ENCODE assay signal across 8 cellular contexts in the genomic region with DNA sequence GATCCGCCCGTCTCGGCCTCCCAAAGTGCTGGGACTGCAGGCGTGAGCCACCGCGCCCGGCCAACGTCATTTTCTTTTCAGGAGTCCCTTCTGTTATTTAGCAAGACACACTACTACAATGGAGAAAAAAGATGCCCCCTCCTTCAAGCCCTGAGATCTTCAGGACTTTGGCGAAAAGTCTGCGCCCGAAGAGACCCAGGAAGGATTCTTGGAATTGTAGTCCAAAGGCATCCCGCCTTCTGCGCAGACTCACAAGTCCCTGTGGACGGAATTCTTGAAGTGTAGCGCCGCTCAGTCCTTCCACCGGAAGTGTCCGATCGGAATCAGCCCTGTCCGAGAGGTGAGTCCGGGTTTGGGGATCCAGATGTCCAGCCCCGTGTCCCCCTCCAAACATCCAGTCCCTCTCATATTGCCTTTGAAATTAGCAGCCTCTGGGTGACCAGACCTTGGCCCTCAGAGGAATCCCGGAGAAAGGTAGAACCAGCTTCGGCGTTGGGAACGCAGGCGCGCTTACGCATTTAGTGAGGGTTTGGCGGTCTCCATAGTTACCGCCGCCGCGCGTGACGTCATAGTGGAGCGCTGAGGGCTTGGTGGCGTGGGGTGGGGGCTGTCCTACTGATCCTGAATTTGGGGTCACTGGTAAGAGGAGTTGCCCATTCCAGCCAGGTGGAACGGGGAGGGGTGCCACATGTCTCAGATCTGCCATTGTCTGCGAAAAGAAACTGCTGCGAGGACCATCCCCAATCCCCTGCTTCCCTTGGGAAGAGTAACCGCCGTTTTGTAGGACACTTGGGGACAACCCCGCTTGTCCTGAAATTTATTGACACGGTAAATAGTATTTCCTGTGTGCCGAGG. TPM values are rescaled to one million over a fixed set of nuclear protein-coding genes. Genes with fewer than 3 reads are reported as not detected.
A peak's percentile ranks its signal among the peaks of the same experiment; 100 is the strongest.
DNase-seq lines count a peak whose midpoint lies in the region; TF ChIP-seq lines count a peak whose summit lies in the region.

No MANE protein-coding gene starts in this region.

- H3K9me3 ChIP-seq in neutrophil (no peaks in the 10 kb centered on the region), subcutaneous abdominal adipose tissue (ENCODE audit: control insufficient read depth in 5 of 5, low read length in 5 of 5) (no peaks in the 10 kb centered on the region)

- 0 out of 2 replicates have a peak, but pooled peaks cover 4% of the 10 kb centered on the region for H3K36me3 Mint-ChIP-seq in HFFc6 (ENCODE audit: low read depth)

- H3K4me1 ChIP-seq in neutrophil (ENCODE audit: control insufficient read depth in 1 of 2, insufficient read depth in 1 of 2, low read depth in 1 of 2, low read length in 1 of 2) (peaks cover 6 to 12% of the 10 kb centered on the region in 2 experiments), subcutaneous abdominal adipose tissue (ENCODE audit: control insufficient read depth in 5 of 5, insufficient read depth in 5 of 5, low read length in 5 of 5) (peaks cover 0 to 14% (median 11%) of the 10 kb centered on the region in 5 donors)

- peak overlapping the region; percentile 64 to 93 (median 83) for H3K9ac ChIP-seq in subcutaneous abdominal adipose tissue (ENCODE audit: low read length in 5 of 5)

- H3K27ac ChIP-seq in neutrophil (peak overlapping the region; percentile 81), subcutaneous abdominal adipose tissue (ENCODE audit: low read depth, low read length) (peak overlapping the region; percentile 86)

- TF ChIP-seq CTCF in HFFc6 (IDR thresholded peaks at IDR 0.05) (no peak), neutrophil (IDR thresholded peaks at IDR 0.05) (no peak)

- peak overlapping the region; percentile 100 for H3K4me3 Mint-ChIP-seq in HFFc6

- peaks cover 1% of the 10 kb centered on the region; the same call in 1 of the 2 replicates for H3K27me3 Mint-ChIP-seq in HFFc6 (ENCODE audit: insufficient read depth)

- H3K4me1 Mint-ChIP-seq in HFFc6 (ENCODE audit: low read depth): peaks cover 20% of the 10 kb centered on the region

- H3K36me3 ChIP-seq in neutrophil (no peaks in the 10 kb centered on the region), subcutaneous abdominal adipose tissue (ENCODE audit: control insufficient read depth in 5 of 5, insufficient read depth in 5 of 5, low read length in 5 of 5) (no peaks in the 10 kb centered on the region)

- no peaks in the 10 kb centered on the region for H3K9me3 Mint-ChIP-seq in HFFc6

- peak overlapping the region; percentile 100 for H3K27ac Mint-ChIP-seq in HFFc6

- peak; percentile 83 for DNase-seq in GM04503 (ENCODE audit: low read depth)
- peak; percentile 93 for DNase-seq in HFFc6
- DNase-seq in NAMALWA (ENCODE audit: low spot score): peak; percentile 92
- DNase-seq in SK-N-DZ (ENCODE audit: low spot score): peak; percentile 95
- peak; percentile 89 for DNase-seq in activated naive CD4-positive, alpha-beta T cell treated with anti-CD3 and anti-CD28 coated beads, Interleukin-2, amount 50 U/mL, for 16 hours
- DNase-seq in germinal center (ENCODE audit: low spot score): peak; percentile 83

- H3K4me3 ChIP-seq in neutrophil (ENCODE audit: low read depth in 1 of 2, low read length in 1 of 2): peak overlapping the region; percentile 72 to 82
- peak overlapping the region; percentile 77 to 98 (median 97) for H3K4me3 ChIP-seq in subcutaneous abdominal adipose tissue (ENCODE audit: low read depth in 1 of 5, low read length in 5 of 5)

- peaks cover 4% of the 10 kb centered on the region for H3K27me3 ChIP-seq in neutrophil
- H3K27me3 ChIP-seq in subcutaneous abdominal adipose tissue (ENCODE audit: control insufficient read depth in 5 of 5, insufficient read depth in 4 of 5, low read length in 5 of 5): no peaks in the 10 kb centered on the region

RNA-seq across cellular contexts. Expression of a gene that starts 0.5 kb away (rescaled TPM):
- total RNA-seq in HFFc6 (2021; fragmentation: NEBNext Ultra II Directional; extraction: Animal tissue kit (Norgen Biotek cat#: 25700)): under 1 TPM; 0.10 to 0.34 (median 0.20) TPM
- polyA plus RNA-seq in SK-N-DZ (2014; cell fraction: cytosol; rRNA removed): 1.4 and 1.7 TPM in 2 replicates
- polyA plus RNA-seq in SK-N-DZ (2014; cell fraction: nucleus; rRNA removed): 0.76 and 1.0 TPM in 2 replicates

RNA-seq across cellular contexts. Expression of a gene that starts 43.6 kb away (rescaled TPM):
- total RNA-seq in HFFc6 (2021; fragmentation: NEBNext Ultra II Directional; extraction: Animal tissue kit (Norgen Biotek cat#: 25700)): 1 to 10 TPM in 3 of 6 experiments, under 1 TPM in 3; 0.84 to 1.6 (median 1.1) TPM
- 7.7 and 9.3 TPM in 2 replicates for polyA plus RNA-seq in SK-N-DZ (2014; cell fraction: cytosol; rRNA removed)
- polyA plus RNA-seq in SK-N-DZ (2014; cell fraction: nucleus; rRNA removed): 11.4 and 13.5 TPM in 2 replicates

Comparison
In these comparisons a context has a peak if more than half of its experiments do, and no peak if none do; other contexts are left out.
1. Peak in every context shown above with its lines: DNase-seq, H3K4me3 ChIP-seq and H3K27ac ChIP-seq.